13 cellular contexts compared by ENCODE assay signal in genomic region chr3:107236661-107237375, GRCh38.
DNase-seq lines count a peak whose midpoint lies in the region; ATAC-seq and TF ChIP-seq lines count a peak whose summit lies in the region.
"Had no signal": no experiment of that assay in that cellular context is flagged by ENCODE, and none has a peak within 500 bp of the region (broad histone marks: within the 10 kb centered on the region; RNA-seq: fewer than 3 reads in every experiment).

No MANE protein-coding gene starts in this region.

- no peak for TF ChIP-seq EP300 in sigmoid colon (IDR thresholded peaks at IDR 0.05)

- POLR2A ChIA-PET in WTC11 (lab: Charles Lee): interaction anchor here (0.5 kb wide), 1 partner anchor 194 kb away, joined by 3 read pairs; no protein-coding TSS in a partner anchor

- H3K9me3 Mint-ChIP-seq in WTC11: peaks cover 6% of the 10 kb centered on the region; the same call in 1 of the 2 replicates
- H3K9me3 Mint-ChIP-seq: activated CD4-positive, alpha-beta memory T cell treated with anti-CD3 and anti-CD28 coated beads for 36 hours; memory B cell had no signal

- WGBS in sigmoid colon, 2 donors: 93% methylated on average over 4 of the region's 4 CpGs

- no peaks in the 10 kb centered on the region for H3K27me3 ChIP-seq in RWPE2 (ENCODE audit: insufficient read depth, poor library complexity, severe bottlenecking)
- H3K27me3 ChIP-seq in sigmoid colon: no peaks in the 10 kb centered on the region
- H3K27me3 ChIP-seq in SJCRH30: no peaks in the 10 kb centered on the region
- H3K27me3 ChIP-seq: MG63 had no signal

- H3K36me3 ChIP-seq in RWPE2 (ENCODE audit: low read depth) (no peaks in the 10 kb centered on the region), sigmoid colon (no peaks in the 10 kb centered on the region), SJCRH30 (no peaks in the 10 kb centered on the region)
- H3K36me3 ChIP-seq: MG63 had no signal

- peaks cover 16% of the 10 kb centered on the region for H3K27me3 Mint-ChIP-seq in WTC11 (ENCODE audit: low read depth)

- H3K4me3 Mint-ChIP-seq in WTC11: no peak overlapping the region
- H3K4me3 Mint-ChIP-seq: activated CD4-positive, alpha-beta memory T cell treated with anti-CD3 and anti-CD28 coated beads for 36 hours; memory B cell had no signal

- H3K27ac Mint-ChIP-seq in WTC11: no peak overlapping the region
- H3K27ac Mint-ChIP-seq: activated CD4-positive, alpha-beta memory T cell treated with anti-CD3 and anti-CD28 coated beads for 36 hours; memory B cell had no signal

- H3K27ac ChIP-seq in RWPE2 (ENCODE audit: poor library complexity, severe bottlenecking): peak overlapping the region; percentile 74
- H3K27ac ChIP-seq in sigmoid colon: peak overlapping the region; percentile 66 to 74 (median 68)
- no peak overlapping the region for H3K27ac ChIP-seq in SJCRH30

- H3K4me1 ChIP-seq in RWPE2 (ENCODE audit: insufficient read depth, poor library complexity, severe bottlenecking): peaks cover 27% of the 10 kb centered on the region
- peaks cover 0 to 31% (median 13%) of the 10 kb centered on the region in 4 donors for H3K4me1 ChIP-seq in sigmoid colon
- no peaks in the 10 kb centered on the region for H3K4me1 ChIP-seq in SJCRH30

- ATAC-seq in RWPE2 (ENCODE audit: low read depth) (peak; percentile 20), WTC11 (no peak)

- CTCF ChIA-PET in WTC11 (lab: Charles Lee): interaction anchor here (0.6 to 4.7 kb wide), 11 partner anchors 26 to 781 kb away, joined by 3 to 50 read pairs (median 6); no protein-coding TSS in a partner anchor

- TF ChIP-seq POLR2A in erythroblast (IDR thresholded peaks at IDR 0.05; ENCODE audit: low read length) (no peak), sigmoid colon (IDR thresholded peaks at IDR 0.05) (no peak)

- H3K9me3 ChIP-seq in RWPE2 (ENCODE audit: severe bottlenecking) (no peaks in the 10 kb centered on the region), sigmoid colon (no peaks in the 10 kb centered on the region), SJCRH30 (replicated peaks) (no peaks in the 10 kb centered on the region)
- H3K9me3 ChIP-seq: MG63 had no signal

- H3K36me3 Mint-ChIP-seq in WTC11: 0 out of 2 replicates have a peak, but pooled peaks cover 2% of the 10 kb centered on the region
- H3K36me3 Mint-ChIP-seq: activated CD4-positive, alpha-beta memory T cell treated with anti-CD3 and anti-CD28 coated beads for 36 hours; memory B cell had no signal

- no peak overlapping the region for H3K4me3 ChIP-seq in RWPE2 (ENCODE audit: severe bottlenecking)
- H3K4me3 ChIP-seq in sigmoid colon: no peak overlapping the region
- H3K4me3 ChIP-seq in SJCRH30: no peak overlapping the region

- intact Hi-C loops in sigmoid colon (cut with DNase I) (loop anchor here (1.0 to 5.0 kb wide), 6 partner anchors 286 to 1315 kb away; no protein-coding TSS in a partner anchor), posterior vena cava (cut with DNase I) (loop anchor here in 1 of 2 donors (10.0 kb wide), 1 partner anchor 498 kb away; no protein-coding TSS in a partner anchor)

- DNase-seq in ELF-1 (ENCODE audit: low read depth, low spot score) (peak; percentile 29), RWPE2 (ENCODE audit: low spot score) (no peak), erythroblast (lab: John Stamatoyannopoulos, UW) (peak; percentile 42 to 70), sigmoid colon (no peak), NCI-H524 (lab: John Stamatoyannopoulos, UW) (no peak), WTC11 (ENCODE audit: low spot score) (no peak), SJCRH30 (no peak), posterior vena cava (ENCODE audit: low spot score) (no peak)
- DNase-seq: activated CD4-positive, alpha-beta memory T cell treated with anti-CD3 and anti-CD28 coated beads for 36 hours; activated effector memory CD4-positive, alpha-beta T cell treated with Interleukin-2 at 50 U/mL for 16 hours; DND-41; MG63 had no signal

- no peak for TF ChIP-seq CTCF in RWPE2 (IDR thresholded peaks at IDR 0.05; ENCODE audit: poor library complexity, severe bottlenecking)
- TF ChIP-seq CTCF in sigmoid colon (IDR thresholded peaks at IDR 0.05): no peak
- no peak for TF ChIP-seq CTCF in WTC11 (IDR thresholded peaks at IDR 0.05)

- peaks cover 30% of the 10 kb centered on the region for H3K4me1 Mint-ChIP-seq in WTC11

TF ChIP-seq in WTC11, 78 proteins besides CTCF, POLR2A, EP300 and RAD21 (continues in another document):
- TF ChIP-seq USF1 (CRISPR knock-in tag; IDR thresholded peaks at IDR 0.05) (no peak), ATF6 (CRISPR knock-in tag; IDR thresholded peaks at IDR 0.05) (no peak), PRDM15 (CRISPR knock-in tag; IDR thresholded peaks at IDR 0.05) (no peak), HMGXB4 (CRISPR knock-in tag; IDR thresholded peaks at IDR 0.05) (no peak)

Comparison
In these comparisons a context has a peak if more than half of its experiments do, and no peak if none do; other contexts are left out.
1. DNase-seq: peak in ELF-1 (single experiment) and erythroblast (2 of 2); none in RWPE2 (single experiment), sigmoid colon (single experiment), NCI-H524 (0 of 2), WTC11 (single experiment), SJCRH30 (0 of 2) and posterior vena cava (single experiment).